Comparison of ENCODE assay signal across 8 cellular contexts in the genomic region with DNA sequence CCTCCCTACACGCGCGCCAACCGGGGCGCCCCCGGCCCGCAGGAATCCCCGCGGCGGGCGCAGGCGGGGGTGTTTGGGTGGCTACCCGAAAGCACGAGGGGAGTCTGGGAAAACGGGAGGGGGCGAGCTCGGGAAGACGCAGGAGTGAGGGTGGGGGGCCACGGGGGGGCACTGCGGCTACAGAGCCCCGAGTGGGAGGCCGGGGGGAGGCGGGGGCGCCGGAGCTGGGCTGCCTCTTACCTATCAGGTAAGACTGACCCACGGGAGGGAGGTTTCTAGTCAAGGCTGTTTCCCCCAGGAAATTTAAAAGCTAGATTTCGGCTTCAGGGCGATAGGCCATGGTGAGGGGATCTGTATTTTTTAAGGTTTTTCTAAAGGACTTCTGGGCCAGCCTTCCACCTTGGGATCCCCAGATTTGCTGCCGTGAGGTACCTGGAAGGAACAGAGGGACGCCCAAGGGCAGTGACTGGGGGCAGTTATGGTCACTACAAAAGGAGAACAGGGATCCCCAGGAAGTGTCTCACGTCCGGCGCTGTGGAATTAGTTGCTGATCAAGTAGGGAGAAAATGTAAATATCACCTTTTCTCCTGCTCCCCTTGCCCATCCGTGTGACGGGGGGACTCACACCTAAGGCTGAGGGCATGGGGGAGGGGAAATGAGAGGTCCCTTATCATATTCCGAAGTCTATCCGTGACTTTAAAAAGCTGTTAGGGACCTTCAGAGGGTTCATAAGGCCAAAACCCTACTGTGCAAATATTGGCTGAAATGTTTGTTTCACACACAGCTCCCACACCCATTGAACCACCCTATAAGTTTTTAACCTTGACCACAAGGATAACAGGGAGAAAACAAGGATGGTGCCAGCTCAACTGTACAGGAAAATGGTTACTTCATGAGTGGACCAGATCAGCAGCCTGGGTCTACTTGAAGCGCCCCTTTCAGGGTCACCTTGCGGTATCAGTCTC. TPM values are rescaled to one million over a fixed set of nuclear protein-coding genes. Genes with fewer than 3 reads are reported as not detected.
A peak's percentile ranks its signal among the peaks of the same experiment; 100 is the strongest.
DNase-seq lines count a peak whose midpoint lies in the region; ATAC-seq and TF ChIP-seq lines count a peak whose summit lies in the region.

No MANE protein-coding gene starts in this region.

- peaks cover 3% of the 10 kb centered on the region for H3K36me3 Mint-ChIP-seq in activated T-helper 1 cell treated with anti-CD3 and anti-CD28 coated beads, Interleukin-12 subunit alpha, Interleukin-12 subunit beta, Interleukin-2, Interleukin-4 antibody, amounts not matched to agents 30 ng/mL and 10 ng/mL and 1 ng/mL, durations not matched to agents 14 hours and 24 hours and 36 hours (ENCODE audit: low read depth)

- peaks cover 30% of the 10 kb centered on the region for H3K4me1 Mint-ChIP-seq in activated T-helper 1 cell treated with anti-CD3 and anti-CD28 coated beads, Interleukin-12 subunit alpha, Interleukin-12 subunit beta, Interleukin-2, Interleukin-4 antibody, amounts not matched to agents 30 ng/mL and 10 ng/mL and 1 ng/mL, durations not matched to agents 14 hours and 24 hours and 36 hours (ENCODE audit: low read depth)

- WGBS in heart left ventricle, 4 donors, result 5 to 10% (median 8%) methylated on average over 21 to 39 of the region's 39 CpGs
- 2% methylated on average over 38 of the region's 39 CpGs for WGBS in prostate gland

- ATAC-seq in heart left ventricle (no peak), HG02970 (IDR thresholded peaks at IDR 0.05; ENCODE audit: low FRiP score, unreplicated experiment) (no peak)

- TF ChIP-seq POLR2A in heart left ventricle (IDR thresholded peaks at IDR 0.05), result no peak
- TF ChIP-seq POLR2A in prostate gland (IDR thresholded peaks at IDR 0.05), result no peak

- peaks cover 0 to 33% (median 0%) of the 10 kb centered on the region in 9 donors for H3K27me3 ChIP-seq in heart left ventricle
- H3K27me3 ChIP-seq in prostate gland (replicated peaks; ENCODE audit: insufficient read depth), result no peaks in the 10 kb centered on the region

- no peaks in the 10 kb centered on the region for H3K9me3 ChIP-seq in heart left ventricle
- no peaks in the 10 kb centered on the region for H3K9me3 ChIP-seq in prostate gland

- peaks cover 0 to 55% (median 30%) of the 10 kb centered on the region in 12 donors for H3K4me1 ChIP-seq in heart left ventricle
- no peaks in the 10 kb centered on the region for H3K4me1 ChIP-seq in prostate gland (replicated peaks)

- peaks cover 15% of the 10 kb centered on the region for H3K27me3 Mint-ChIP-seq in activated T-helper 1 cell treated with anti-CD3 and anti-CD28 coated beads, Interleukin-12 subunit alpha, Interleukin-12 subunit beta, Interleukin-2, Interleukin-4 antibody, amounts not matched to agents 30 ng/mL and 10 ng/mL and 1 ng/mL, durations not matched to agents 14 hours and 24 hours and 36 hours (ENCODE audit: insufficient read depth)

- DNase-seq in Ammon's horn (ENCODE audit: low spot score) (peak; percentile 28), HFF-Myc (ENCODE audit: extremely low read depth, low read depth) (no peak), heart left ventricle (peak in 2 of 5 donors; percentile 26 to 46), prostate gland (ENCODE audit: low spot score) (peak; percentile 20), GM10266 (ENCODE audit: extremely low spot score) (no peak), GF-D8 (lab: John Stamatoyannopoulos, UW) (no peak)
- DNase-seq in activated T-helper 1 cell treated with anti-CD3 and anti-CD28 coated beads, Interleukin-12 subunit alpha, Interleukin-12 subunit beta, Interleukin-2, Interleukin-4 antibody, amounts not matched to agents 30 ng/mL and 10 ng/mL and 1 ng/mL, durations not matched to agents 14 hours and 24 hours and 36 hours (ENCODE audit: low spot score), result no peak

- peaks cover 0 to 9% (median 0%) of the 10 kb centered on the region in 9 donors for H3K36me3 ChIP-seq in heart left ventricle
- no peaks in the 10 kb centered on the region for H3K36me3 ChIP-seq in prostate gland

- peak overlapping the region; percentile 77 for H3K4me3 ChIP-seq in HFF-Myc (replicated peaks; ENCODE audit: low read depth, low read length)
- peak overlapping the region; percentile 45 to 97 (median 82) for H3K4me3 ChIP-seq in heart left ventricle
- peak overlapping the region; percentile 52 to 60 for H3K4me3 ChIP-seq in prostate gland

- TF ChIP-seq CTCF in HFF-Myc (IDR thresholded peaks at IDR 0.05; ENCODE audit: low read depth, low read length, missing control alignments) (no peak), heart left ventricle (IDR thresholded peaks at IDR 0.05) (peak in 4 of 12 donors; percentile 0 to 57 (median 44)), prostate gland (IDR thresholded peaks at IDR 0.05) (peak in 2 of 4 experiments; percentile 15 to 69), GM10266 (IDR thresholded peaks at IDR 0.05; ENCODE audit: control insufficient read depth, insufficient read depth, low read depth, missing control alignments) (no peak)

- H3K27ac ChIP-seq in heart left ventricle (peak overlapping the region; percentile 66 to 98 (median 94)), prostate gland (peak overlapping the region; percentile 92 to 93)

- peak overlapping the region; percentile 79 for H3K4me3 Mint-ChIP-seq in activated T-helper 1 cell treated with anti-CD3 and anti-CD28 coated beads, Interleukin-12 subunit alpha, Interleukin-12 subunit beta, Interleukin-2, Interleukin-4 antibody, amounts not matched to agents 30 ng/mL and 10 ng/mL and 1 ng/mL, durations not matched to agents 14 hours and 24 hours and 36 hours

- intact Hi-C loops in activated T-helper 1 cell treated with anti-CD3 and anti-CD28 coated beads, Interleukin-12 subunit alpha, Interleukin-12 subunit beta, Interleukin-2, Interleukin-4 antibody, amounts not matched to agents 30 ng/mL and 10 ng/mL and 1 ng/mL, durations not matched to agents 14 hours and 24 hours and 36 hours (cut with micrococcal nuclease), result loop anchor here (1.0 to 10.0 kb wide), 8 partner anchors 9 to 1865 kb away; a partner anchor contains a TSS
- intact Hi-C loops in heart left ventricle (cut with DNase I), result loop anchor here (2.0 to 10.0 kb wide), 41 partner anchors 37 to 1133 kb away; a partner anchor contains a TSS
- intact Hi-C loops in prostate gland (cut with DNase I), result loop anchor here (2.0 to 10.0 kb wide), 8 partner anchors 78 to 1129 kb away; no protein-coding TSS in a partner anchor

- no peaks in the 10 kb centered on the region for H3K9me3 Mint-ChIP-seq in activated T-helper 1 cell treated with anti-CD3 and anti-CD28 coated beads, Interleukin-12 subunit alpha, Interleukin-12 subunit beta, Interleukin-2, Interleukin-4 antibody, amounts not matched to agents 30 ng/mL and 10 ng/mL and 1 ng/mL, durations not matched to agents 14 hours and 24 hours and 36 hours

- H3K27ac Mint-ChIP-seq in activated T-helper 1 cell treated with anti-CD3 and anti-CD28 coated beads, Interleukin-12 subunit alpha, Interleukin-12 subunit beta, Interleukin-2, Interleukin-4 antibody, amounts not matched to agents 30 ng/mL and 10 ng/mL and 1 ng/mL, durations not matched to agents 14 hours and 24 hours and 36 hours, result peak overlapping the region; percentile 53

RNA-seq across cellular contexts. Expression of a gene that starts 0.6 kb away (rescaled TPM):
- total RNA-seq in activated T-helper 1 cell treated with anti-CD3 and anti-CD28 coated beads, Interleukin-12 subunit alpha, Interleukin-12 subunit beta, Interleukin-2, Interleukin-4 antibody, amounts not matched to agents 30 ng/mL and 10 ng/mL and 1 ng/mL, durations not matched to agents 14 hours and 24 hours and 36 hours, result 3.8 and 4.2 TPM in 2 replicates
- total RNA-seq in heart left ventricle (10 to 100 TPM; 13.4 to 45.8 (median 16.8) TPM), prostate gland (10 to 100 TPM; 37.6 to 40.6 TPM)
- polyA plus RNA-seq in heart left ventricle, result 1 to 10 TPM; 5.0 to 6.5 TPM

RNA-seq across cellular contexts. Expression of a gene that starts 35.6 kb away (rescaled TPM):
- total RNA-seq in activated T-helper 1 cell treated with anti-CD3 and anti-CD28 coated beads, Interleukin-12 subunit alpha, Interleukin-12 subunit beta, Interleukin-2, Interleukin-4 antibody, amounts not matched to agents 30 ng/mL and 10 ng/mL and 1 ng/mL, durations not matched to agents 14 hours and 24 hours and 36 hours, result 39.9 and 48.0 TPM in 2 replicates
- 10 to 100 TPM; 12.5 to 44.5 (median 33.2) TPM for total RNA-seq in heart left ventricle
- polyA plus RNA-seq in heart left ventricle, result 10 to 100 TPM in 1 of 2 donors, 1 to 10 TPM in 1; 4.7 to 13.4 TPM
- total RNA-seq in prostate gland, result 10 to 100 TPM; 16.5 to 33.5 TPM

Comparison
In these comparisons a context has a peak if more than half of its experiments do, and no peak if none do; other contexts are left out.
1. DNase-seq: peak in Ammon's horn (single experiment) and prostate gland (single experiment); none in HFF-Myc (single experiment), activated T-helper 1 cell treated with anti-CD3 and anti-CD28 coated beads, Interleukin-12 subunit alpha, Interleukin-12 subunit beta, Interleukin-2, Interleukin-4 antibody, amounts not matched to agents 30 ng/mL and 10 ng/mL and 1 ng/mL, durations not matched to agents 14 hours and 24 hours and 36 hours (single experiment), GM10266 (single experiment) and GF-D8 (single experiment).
2. Peak in every context shown above with its lines, with median percentiles within 50 percentile points of each other: H3K4me3 ChIP-seq.